ENCODE assay signal across 1 cellular context in genomic region chr11:77066229-77067023, GRCh38.
TF ChIP-seq lines count a peak whose summit lies in the region.

CAPN5 (plus strand) TSS chr11:77066971; CDS start chr11:77084887, 17,916 bp downstream.

TF ChIP-seq in K562, 482 proteins besides CTCF, POLR2A, EP300 and RAD21 (continued from another document and continues in another):
- TF ChIP-seq, protein P1, sequence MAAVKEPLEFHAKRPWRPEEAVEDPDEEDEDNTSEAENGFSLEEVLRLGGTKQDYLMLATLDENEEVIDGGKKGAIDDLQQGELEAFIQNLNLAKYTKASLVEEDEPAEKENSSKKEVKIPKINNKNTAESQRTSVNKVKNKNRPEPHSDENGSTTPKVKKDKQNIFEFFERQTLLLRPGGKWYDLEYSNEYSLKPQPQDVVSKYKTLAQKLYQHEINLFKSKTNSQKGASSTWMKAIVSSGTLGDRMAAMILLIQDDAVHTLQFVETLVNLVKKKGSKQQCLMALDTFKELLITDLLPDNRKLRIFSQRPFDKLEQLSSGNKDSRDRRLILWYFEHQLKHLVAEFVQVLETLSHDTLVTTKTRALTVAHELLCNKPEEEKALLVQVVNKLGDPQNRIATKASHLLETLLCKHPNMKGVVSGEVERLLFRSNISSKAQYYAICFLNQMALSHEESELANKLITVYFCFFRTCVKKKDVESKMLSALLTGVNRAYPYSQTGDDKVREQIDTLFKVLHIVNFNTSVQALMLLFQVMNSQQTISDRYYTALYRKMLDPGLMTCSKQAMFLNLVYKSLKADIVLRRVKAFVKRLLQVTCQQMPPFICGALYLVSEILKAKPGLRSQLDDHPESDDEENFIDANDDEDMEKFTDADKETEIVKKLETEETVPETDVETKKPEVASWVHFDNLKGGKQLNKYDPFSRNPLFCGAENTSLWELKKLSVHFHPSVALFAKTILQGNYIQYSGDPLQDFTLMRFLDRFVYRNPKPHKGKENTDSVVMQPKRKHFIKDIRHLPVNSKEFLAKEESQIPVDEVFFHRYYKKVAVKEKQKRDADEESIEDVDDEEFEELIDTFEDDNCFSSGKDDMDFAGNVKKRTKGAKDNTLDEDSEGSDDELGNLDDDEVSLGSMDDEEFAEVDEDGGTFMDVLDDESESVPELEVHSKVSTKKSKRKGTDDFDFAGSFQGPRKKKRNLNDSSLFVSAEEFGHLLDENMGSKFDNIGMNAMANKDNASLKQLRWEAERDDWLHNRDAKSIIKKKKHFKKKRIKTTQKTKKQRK (IDR thresholded peaks at IDR 0.05; ENCODE audit: borderline replicate concordance, low read depth, low read length), result no peak
- TF ChIP-seq KLF6 (CRISPR knock-in tag; IDR thresholded peaks at IDR 0.05; ENCODE audit: borderline replicate concordance) (no peak), ZNF316 (IDR thresholded peaks at IDR 0.05) (no peak), MTA3 (IDR thresholded peaks at IDR 0.05; ENCODE audit: borderline replicate concordance) (no peak), RHOXF2B (CRISPR knock-in tag; conservative IDR thresholded peaks at IDR 0.05) (no peak), HMGN3 (IDR thresholded peaks at IDR 0.05; ENCODE audit: borderline replicate concordance, extremely low read depth, insufficient read length, low read depth, low read length) (peak; percentile 77), CSDE1 (IDR thresholded peaks at IDR 0.05) (no peak), SMAD2 (IDR thresholded peaks at IDR 0.05; ENCODE audit: low read depth, low read length) (no peak), STAG1 (CRISPR knock-in tag; IDR thresholded peaks at IDR 0.05; ENCODE audit: borderline replicate concordance) (no peak), TAF1 (IDR thresholded peaks at IDR 0.05; ENCODE audit: control insufficient read depth, extremely low read depth, insufficient read depth, low read length, severe bottlenecking) (peak; percentile 36), ZKSCAN8 (CRISPR knock-in tag; IDR thresholded peaks at IDR 0.05) (no peak), ZC3H11A (IDR thresholded peaks at IDR 0.05; ENCODE audit: low read depth, low read length) (no peak), ZNF79 (CRISPR knock-in tag; IDR thresholded peaks at IDR 0.05; ENCODE audit: low read depth) (no peak), MEIS2 (IDR thresholded peaks at IDR 0.05; ENCODE audit: partially characterized antibody) (peak; percentile 39), CCNT2 (IDR thresholded peaks at IDR 0.05; ENCODE audit: borderline replicate concordance, extremely low read depth, insufficient read length, low read depth, low read length) (peak; percentile 90), CBFB (CRISPR knock-in tag; IDR thresholded peaks at IDR 0.05) (no peak), ELF1 (tag; IDR thresholded peaks at IDR 0.05) (no peak), RBFOX2 (IDR thresholded peaks at IDR 0.05; ENCODE audit: low read depth, low read length) (peak; percentile 58), FOXJ2 (tag; IDR thresholded peaks at IDR 0.05) (no peak), CTBP1 (IDR thresholded peaks at IDR 0.05; ENCODE audit: borderline replicate concordance) (peak; percentile 74), PCBP2 (IDR thresholded peaks at IDR 0.05; ENCODE audit: low read depth, low read length, poor library complexity, severe bottlenecking) (no peak), E4F1 (CRISPR knock-in tag; IDR thresholded peaks at IDR 0.05; ENCODE audit: borderline replicate concordance) (no peak), ZNF224 (CRISPR knock-in tag; IDR thresholded peaks at IDR 0.05) (no peak), HDAC3 (IDR thresholded peaks at IDR 0.05; ENCODE audit: borderline replicate concordance, partially characterized antibody) (no peak), EZH2 (IDR thresholded peaks at IDR 0.05; ENCODE audit: borderline replicate concordance, low read depth, low read length) (no peak), NFE2 (IDR thresholded peaks at IDR 0.05; ENCODE audit: low read depth) (no peak), CREB3 (tag; conservative IDR thresholded peaks at IDR 0.05; ENCODE audit: low read depth) (no peak), RFX1 (IDR thresholded peaks at IDR 0.05) (no peak), SPI1 (IDR thresholded peaks at IDR 0.05; ENCODE audit: borderline replicate concordance, low read depth, low read length) (no peak), NFRKB (IDR thresholded peaks at IDR 0.05; ENCODE audit: low read depth) (no peak), DDX20 (tag; IDR thresholded peaks at IDR 0.05; ENCODE audit: low read depth) (no peak), SIN3A (IDR thresholded peaks at IDR 0.05; ENCODE audit: borderline replicate concordance in 2 of 2, control insufficient read depth in 1 of 2, low read depth in 2 of 2, low read length in 2 of 2) (peak; percentile 68 to 80; a peak in 3 of 4 replicates), ZNF311 (CRISPR knock-in tag; IDR thresholded peaks at IDR 0.05) (no peak), EGR1 (conservative IDR thresholded peaks at IDR 0.05) (no peak), RUNX1 (IDR thresholded peaks at IDR 0.05; ENCODE audit: low read depth) (no peak), PHF20 (IDR thresholded peaks at IDR 0.05; ENCODE audit: partially characterized antibody) (no peak), FOXK1 (CRISPR knock-in tag; IDR thresholded peaks at IDR 0.05; ENCODE audit: borderline replicate concordance) (no peak), JUN (IDR thresholded peaks at IDR 0.05; ENCODE audit: borderline replicate concordance, low read depth, low read length) (no peak), JUN (CRISPR knock-in tag; IDR thresholded peaks at IDR 0.05; ENCODE audit: borderline replicate concordance) (no peak), ESRRA (IDR thresholded peaks at IDR 0.05; ENCODE audit: borderline replicate concordance, low read depth) (peak; percentile 43; the same call in 1 of the 2 replicates), TFAM (CRISPR knock-in tag; conservative IDR thresholded peaks at IDR 0.05) (no peak), ZSCAN32 (CRISPR knock-in tag; IDR thresholded peaks at IDR 0.05) (no peak), CBFA2T3 (IDR thresholded peaks at IDR 0.05) (no peak), CXXC5 (CRISPR knock-in tag; IDR thresholded peaks at IDR 0.05) (peak; percentile 57), ZNF778 (CRISPR knock-in tag; IDR thresholded peaks at IDR 0.05) (no peak), NCOA1 (IDR thresholded peaks at IDR 0.05; ENCODE audit: low read depth) (no peak), TRIM24 (IDR thresholded peaks at IDR 0.05) (no peak), ZNF212 (CRISPR knock-in tag; IDR thresholded peaks at IDR 0.05) (no peak), USF2 (CRISPR knock-in tag; IDR thresholded peaks at IDR 0.05) (no peak), ZNF518B (CRISPR knock-in tag; IDR thresholded peaks at IDR 0.05) (no peak), SUPT5H (IDR thresholded peaks at IDR 0.05) (no peak)
- TF ChIP-seq, protein P2, sequence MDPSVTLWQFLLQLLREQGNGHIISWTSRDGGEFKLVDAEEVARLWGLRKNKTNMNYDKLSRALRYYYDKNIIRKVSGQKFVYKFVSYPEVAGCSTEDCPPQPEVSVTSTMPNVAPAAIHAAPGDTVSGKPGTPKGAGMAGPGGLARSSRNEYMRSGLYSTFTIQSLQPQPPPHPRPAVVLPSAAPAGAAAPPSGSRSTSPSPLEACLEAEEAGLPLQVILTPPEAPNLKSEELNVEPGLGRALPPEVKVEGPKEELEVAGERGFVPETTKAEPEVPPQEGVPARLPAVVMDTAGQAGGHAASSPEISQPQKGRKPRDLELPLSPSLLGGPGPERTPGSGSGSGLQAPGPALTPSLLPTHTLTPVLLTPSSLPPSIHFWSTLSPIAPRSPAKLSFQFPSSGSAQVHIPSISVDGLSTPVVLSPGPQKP (CRISPR knock-in tag; IDR thresholded peaks at IDR 0.05), result no peak
- TF ChIP-seq, protein P3, sequence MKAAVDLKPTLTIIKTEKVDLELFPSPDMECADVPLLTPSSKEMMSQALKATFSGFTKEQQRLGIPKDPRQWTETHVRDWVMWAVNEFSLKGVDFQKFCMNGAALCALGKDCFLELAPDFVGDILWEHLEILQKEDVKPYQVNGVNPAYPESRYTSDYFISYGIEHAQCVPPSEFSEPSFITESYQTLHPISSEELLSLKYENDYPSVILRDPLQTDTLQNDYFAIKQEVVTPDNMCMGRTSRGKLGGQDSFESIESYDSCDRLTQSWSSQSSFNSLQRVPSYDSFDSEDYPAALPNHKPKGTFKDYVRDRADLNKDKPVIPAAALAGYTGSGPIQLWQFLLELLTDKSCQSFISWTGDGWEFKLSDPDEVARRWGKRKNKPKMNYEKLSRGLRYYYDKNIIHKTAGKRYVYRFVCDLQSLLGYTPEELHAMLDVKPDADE (conservative IDR thresholded peaks at IDR 0.05; ENCODE audit: control insufficient read depth, low read depth, low read length), result peak; percentile 68; the same call in 1 of the 2 replicates
- TF ChIP-seq, protein P4, sequence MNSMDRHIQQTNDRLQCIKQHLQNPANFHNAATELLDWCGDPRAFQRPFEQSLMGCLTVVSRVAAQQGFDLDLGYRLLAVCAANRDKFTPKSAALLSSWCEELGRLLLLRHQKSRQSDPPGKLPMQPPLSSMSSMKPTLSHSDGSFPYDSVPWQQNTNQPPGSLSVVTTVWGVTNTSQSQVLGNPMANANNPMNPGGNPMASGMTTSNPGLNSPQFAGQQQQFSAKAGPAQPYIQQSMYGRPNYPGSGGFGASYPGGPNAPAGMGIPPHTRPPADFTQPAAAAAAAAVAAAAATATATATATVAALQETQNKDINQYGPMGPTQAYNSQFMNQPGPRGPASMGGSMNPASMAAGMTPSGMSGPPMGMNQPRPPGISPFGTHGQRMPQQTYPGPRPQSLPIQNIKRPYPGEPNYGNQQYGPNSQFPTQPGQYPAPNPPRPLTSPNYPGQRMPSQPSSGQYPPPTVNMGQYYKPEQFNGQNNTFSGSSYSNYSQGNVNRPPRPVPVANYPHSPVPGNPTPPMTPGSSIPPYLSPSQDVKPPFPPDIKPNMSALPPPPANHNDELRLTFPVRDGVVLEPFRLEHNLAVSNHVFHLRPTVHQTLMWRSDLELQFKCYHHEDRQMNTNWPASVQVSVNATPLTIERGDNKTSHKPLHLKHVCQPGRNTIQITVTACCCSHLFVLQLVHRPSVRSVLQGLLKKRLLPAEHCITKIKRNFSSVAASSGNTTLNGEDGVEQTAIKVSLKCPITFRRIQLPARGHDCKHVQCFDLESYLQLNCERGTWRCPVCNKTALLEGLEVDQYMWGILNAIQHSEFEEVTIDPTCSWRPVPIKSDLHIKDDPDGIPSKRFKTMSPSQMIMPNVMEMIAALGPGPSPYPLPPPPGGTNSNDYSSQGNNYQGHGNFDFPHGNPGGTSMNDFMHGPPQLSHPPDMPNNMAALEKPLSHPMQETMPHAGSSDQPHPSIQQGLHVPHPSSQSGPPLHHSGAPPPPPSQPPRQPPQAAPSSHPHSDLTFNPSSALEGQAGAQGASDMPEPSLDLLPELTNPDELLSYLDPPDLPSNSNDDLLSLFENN (IDR thresholded peaks at IDR 0.05; ENCODE audit: low read depth in 2 of 2, low read length in 2 of 2), result no peak
